In genomic region chr19:52007436-52007804, GRCh38 we compare ENCODE assay signal across 8 cellular contexts. TPM values are rescaled to one million over a fixed set of nuclear protein-coding genes. Genes with fewer than 3 reads are reported as not detected.
DNase-seq lines count a peak whose midpoint lies in the region; ATAC-seq and TF ChIP-seq lines count a peak whose summit lies in the region.

No MANE protein-coding gene starts in this region.

- CTCF ChIA-PET in T-cell (lab: Charles Lee): interaction anchor here in 1 of 2 donors (0.6 kb wide), 1 partner anchor 42 kb away, joined by 3 read pairs; the partner anchor contains the start of gene ZNF432

- peaks cover 6% of the 10 kb centered on the region for H3K4me1 ChIP-seq in osteoblast (ENCODE audit: insufficient read depth, low read length)

- POLR2A ChIA-PET in T-cell (lab: Charles Lee): no interaction called here

- peaks cover 28% of the 10 kb centered on the region for H3K79me2 ChIP-seq in osteoblast (ENCODE audit: insufficient read depth, low read length)

- H4K20me1 ChIP-seq in osteoblast (ENCODE audit: insufficient read depth, low read length): no peaks in the 10 kb centered on the region

- H3K27me3 Mint-ChIP-seq in T-cell: no peaks in the 10 kb centered on the region

- peak; percentile 24 for DNase-seq in activated T-cell treated with anti-CD3 and anti-CD28 coated beads, Interleukin-2, amount 50 U/mL, for 1 hour
- DNase-seq in activated T-cell treated with anti-CD3 and anti-CD28 coated beads for 4 hours (no peak), T-cell (no peak), foreskin fibroblast (no peak), osteoblast (ENCODE audit: insufficient read length, low spot score, missing footprints) (peak; percentile 29), cerebellar nuclear complex (lab: John Stamatoyannopoulos, UW) (no peak)

- ATAC-seq in T-cell (replicated peaks in 1 of 4): peak in 2 of 4 experiments; percentile 3 to 5
- no peak for ATAC-seq in HG03571 (IDR thresholded peaks at IDR 0.05; ENCODE audit: unreplicated experiment)
- ATAC-seq in GM18861 (IDR thresholded peaks at IDR 0.05; ENCODE audit: unreplicated experiment): no peak

- H3K36me3 ChIP-seq in osteoblast (ENCODE audit: insufficient read depth, low read length): no peaks in the 10 kb centered on the region

- H3K9me3 Mint-ChIP-seq in T-cell: peaks cover 12 to 28% (median 22%) of the 10 kb centered on the region in 3 donors

- H3K4me3 ChIP-seq in foreskin fibroblast (ENCODE audit: low read depth in 1 of 2, low read length in 2 of 2) (peak overlapping the region; percentile 80 to 96), osteoblast (ENCODE audit: insufficient read depth, low read length) (peak overlapping the region; percentile 97)

- H3K4me1 Mint-ChIP-seq in T-cell: peaks cover 23 to 26% (median 25%) of the 10 kb centered on the region in 3 donors

- H3K27me3 ChIP-seq in osteoblast (ENCODE audit: insufficient read depth, low read length): no peaks in the 10 kb centered on the region

- H3K27ac Mint-ChIP-seq in T-cell: peak overlapping the region; percentile 93 to 94

- H3K9me3 ChIP-seq in osteoblast (ENCODE audit: low read depth, low read length): no peaks in the 10 kb centered on the region

- peak overlapping the region; percentile 91 to 96 (median 96) for H3K4me3 Mint-ChIP-seq in T-cell

- TF ChIP-seq CTCF in foreskin fibroblast (IDR thresholded peaks at IDR 0.05; ENCODE audit: low read depth, low read length): no peak
- TF ChIP-seq CTCF in osteoblast (IDR thresholded peaks at IDR 0.05; ENCODE audit: extremely low read depth, low read depth, low read length): no peak

- H3K36me3 Mint-ChIP-seq in T-cell: peaks cover 51% of the 10 kb centered on the region

- peak overlapping the region; percentile 85 for H3K4me2 ChIP-seq in osteoblast (ENCODE audit: insufficient read depth, low read length)

- H2AFZ ChIP-seq in osteoblast (ENCODE audit: low read length): peak overlapping the region; percentile 100

- H3K27ac ChIP-seq in osteoblast (ENCODE audit: low read depth, low read length): peak overlapping the region; percentile 92

RNA-seq across cellular contexts. Expression of gene ZNF615, which starts 0.6 kb away (rescaled TPM):
- total RNA-seq in T-cell (10 to 100 TPM; 12.3 to 18.9 (median 16.9) TPM), osteoblast (10.9 and 13.0 TPM in 2 replicates)

RNA-seq across cellular contexts. Expression of gene ZNF614, which starts 20.8 kb away (rescaled TPM):
- total RNA-seq in T-cell (10 to 100 TPM in 1 of 5 donors, 1 to 10 TPM in 4; 7.5 to 10.1 (median 9.2) TPM), osteoblast (9.1 and 9.4 TPM in 2 replicates)

RNA-seq across cellular contexts. Expression of gene ZNF350, which starts 20.8 kb away (rescaled TPM):
- total RNA-seq in T-cell (10 to 100 TPM; 27.4 to 33.4 (median 29.0) TPM), osteoblast (11.5 and 13.8 TPM in 2 replicates)

RNA-seq across cellular contexts. Expression of gene ZNF432, which starts 41.2 kb away (rescaled TPM):
- total RNA-seq in T-cell (10 to 100 TPM; 12.9 to 22.1 (median 17.3) TPM), osteoblast (8.8 and 11.9 TPM in 2 replicates)

Comparison
In these comparisons a context has a peak if more than half of its experiments do, and no peak if none do; other contexts are left out.
1. DNase-seq: peak in activated T-cell treated with anti-CD3 and anti-CD28 coated beads, Interleukin-2, amount 50 U/mL, for 1 hour (single experiment) and osteoblast (single experiment); none in activated T-cell treated with anti-CD3 and anti-CD28 coated beads for 4 hours (single experiment), T-cell (0 of 34), foreskin fibroblast (0 of 2) and cerebellar nuclear complex (0 of 2).